1 cellular context compared by ENCODE assay signal in genomic region chr1:24110642-24111263, GRCh38.
TF ChIP-seq lines count a peak whose summit lies in the region.

No MANE protein-coding gene starts in this region.

TF ChIP-seq in GM23338, 12 proteins besides CTCF, POLR2A, EP300 and RAD21 (continued from another document):
- TF ChIP-seq, protein P1, sequence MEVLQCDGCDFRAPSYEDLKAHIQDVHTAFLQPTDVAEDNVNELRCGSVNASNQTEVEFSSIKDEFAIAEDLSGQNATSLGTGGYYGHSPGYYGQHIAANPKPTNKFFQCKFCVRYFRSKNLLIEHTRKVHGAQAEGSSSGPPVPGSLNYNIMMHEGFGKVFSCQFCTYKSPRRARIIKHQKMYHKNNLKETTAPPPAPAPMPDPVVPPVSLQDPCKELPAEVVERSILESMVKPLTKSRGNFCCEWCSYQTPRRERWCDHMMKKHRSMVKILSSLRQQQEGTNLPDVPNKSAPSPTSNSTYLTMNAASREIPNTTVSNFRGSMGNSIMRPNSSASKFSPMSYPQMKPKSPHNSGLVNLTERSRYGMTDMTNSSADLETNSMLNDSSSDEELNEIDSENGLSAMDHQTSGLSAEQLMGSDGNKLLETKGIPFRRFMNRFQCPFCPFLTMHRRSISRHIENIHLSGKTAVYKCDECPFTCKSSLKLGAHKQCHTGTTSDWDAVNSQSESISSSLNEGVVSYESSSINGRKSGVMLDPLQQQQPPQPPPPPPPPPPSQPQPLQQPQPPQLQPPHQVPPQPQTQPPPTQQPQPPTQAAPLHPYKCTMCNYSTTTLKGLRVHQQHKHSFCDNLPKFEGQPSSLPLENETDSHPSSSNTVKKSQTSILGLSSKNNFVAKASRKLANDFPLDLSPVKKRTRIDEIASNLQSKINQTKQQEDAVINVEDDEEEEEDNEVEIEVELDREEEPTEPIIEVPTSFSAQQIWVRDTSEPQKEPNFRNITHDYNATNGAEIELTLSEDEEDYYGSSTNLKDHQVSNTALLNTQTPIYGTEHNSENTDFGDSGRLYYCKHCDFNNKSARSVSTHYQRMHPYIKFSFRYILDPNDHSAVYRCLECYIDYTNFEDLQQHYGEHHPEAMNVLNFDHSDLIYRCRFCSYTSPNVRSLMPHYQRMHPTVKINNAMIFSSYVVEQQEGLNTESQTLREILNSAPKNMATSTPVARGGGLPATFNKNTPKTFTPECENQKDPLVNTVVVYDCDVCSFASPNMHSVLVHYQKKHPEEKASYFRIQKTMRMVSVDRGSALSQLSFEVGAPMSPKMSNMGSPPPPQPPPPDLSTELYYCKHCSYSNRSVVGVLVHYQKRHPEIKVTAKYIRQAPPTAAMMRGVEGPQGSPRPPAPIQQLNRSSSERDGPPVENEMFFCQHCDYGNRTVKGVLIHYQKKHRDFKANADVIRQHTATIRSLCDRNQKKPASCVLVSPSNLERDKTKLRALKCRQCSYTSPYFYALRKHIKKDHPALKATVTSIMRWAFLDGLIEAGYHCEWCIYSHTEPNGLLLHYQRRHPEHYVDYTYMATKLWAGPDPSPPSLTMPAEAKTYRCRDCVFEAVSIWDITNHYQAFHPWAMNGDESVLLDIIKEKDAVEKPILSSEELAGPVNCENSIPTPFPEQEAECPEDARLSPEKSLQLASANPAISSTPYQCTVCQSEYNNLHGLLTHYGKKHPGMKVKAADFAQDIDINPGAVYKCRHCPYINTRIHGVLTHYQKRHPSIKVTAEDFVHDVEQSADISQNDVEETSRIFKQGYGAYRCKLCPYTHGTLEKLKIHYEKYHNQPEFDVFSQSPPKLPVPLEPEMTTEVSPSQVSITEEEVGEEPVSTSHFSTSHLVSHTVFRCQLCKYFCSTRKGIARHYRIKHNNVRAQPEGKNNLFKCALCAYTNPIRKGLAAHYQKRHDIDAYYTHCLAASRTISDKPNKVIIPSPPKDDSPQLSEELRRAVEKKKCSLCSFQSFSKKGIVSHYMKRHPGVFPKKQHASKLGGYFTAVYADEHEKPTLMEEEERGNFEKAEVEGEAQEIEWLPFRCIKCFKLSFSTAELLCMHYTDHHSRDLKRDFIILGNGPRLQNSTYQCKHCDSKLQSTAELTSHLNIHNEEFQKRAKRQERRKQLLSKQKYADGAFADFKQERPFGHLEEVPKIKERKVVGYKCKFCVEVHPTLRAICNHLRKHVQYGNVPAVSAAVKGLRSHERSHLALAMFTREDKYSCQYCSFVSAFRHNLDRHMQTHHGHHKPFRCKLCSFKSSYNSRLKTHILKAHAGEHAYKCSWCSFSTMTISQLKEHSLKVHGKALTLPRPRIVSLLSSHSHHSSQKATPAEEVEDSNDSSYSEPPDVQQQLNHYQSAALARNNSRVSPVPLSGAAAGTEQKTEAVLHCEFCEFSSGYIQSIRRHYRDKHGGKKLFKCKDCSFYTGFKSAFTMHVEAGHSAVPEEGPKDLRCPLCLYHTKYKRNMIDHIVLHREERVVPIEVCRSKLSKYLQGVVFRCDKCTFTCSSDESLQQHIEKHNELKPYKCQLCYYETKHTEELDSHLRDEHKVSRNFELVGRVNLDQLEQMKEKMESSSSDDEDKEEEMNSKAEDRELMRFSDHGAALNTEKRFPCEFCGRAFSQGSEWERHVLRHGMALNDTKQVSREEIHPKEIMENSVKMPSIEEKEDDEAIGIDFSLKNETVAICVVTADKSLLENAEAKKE (CRISPR knock-in tag; IDR thresholded peaks at IDR 0.05) = no peak
- no peak for TF ChIP-seq CREB1 (CRISPR knock-in tag; IDR thresholded peaks at IDR 0.05; ENCODE audit: low read depth)
- TF ChIP-seq JUNB (IDR thresholded peaks at IDR 0.05; ENCODE audit: unreplicated experiment) = no peak
- TF ChIP-seq NANOG (IDR thresholded peaks at IDR 0.05; ENCODE audit: borderline replicate concordance) = no peak
- no peak for TF ChIP-seq EZH2 (IDR thresholded peaks at IDR 0.05; ENCODE audit: low read depth, unreplicated experiment)
- no peak for TF ChIP-seq ZNF331 (CRISPR knock-in tag; IDR thresholded peaks at IDR 0.05; ENCODE audit: low read depth)
- no peak for TF ChIP-seq EZH2phosphoT487 (IDR thresholded peaks at IDR 0.05; ENCODE audit: unreplicated experiment)
- TF ChIP-seq POLR2AphosphoS5 (IDR thresholded peaks at IDR 0.05; ENCODE audit: low read depth) = no peak
- TF ChIP-seq STAT1 (IDR thresholded peaks at IDR 0.05; ENCODE audit: unreplicated experiment) = no peak
- TF ChIP-seq ZNF114 (CRISPR knock-in tag; IDR thresholded peaks at IDR 0.05) = no peak
